In the genomic region with DNA sequence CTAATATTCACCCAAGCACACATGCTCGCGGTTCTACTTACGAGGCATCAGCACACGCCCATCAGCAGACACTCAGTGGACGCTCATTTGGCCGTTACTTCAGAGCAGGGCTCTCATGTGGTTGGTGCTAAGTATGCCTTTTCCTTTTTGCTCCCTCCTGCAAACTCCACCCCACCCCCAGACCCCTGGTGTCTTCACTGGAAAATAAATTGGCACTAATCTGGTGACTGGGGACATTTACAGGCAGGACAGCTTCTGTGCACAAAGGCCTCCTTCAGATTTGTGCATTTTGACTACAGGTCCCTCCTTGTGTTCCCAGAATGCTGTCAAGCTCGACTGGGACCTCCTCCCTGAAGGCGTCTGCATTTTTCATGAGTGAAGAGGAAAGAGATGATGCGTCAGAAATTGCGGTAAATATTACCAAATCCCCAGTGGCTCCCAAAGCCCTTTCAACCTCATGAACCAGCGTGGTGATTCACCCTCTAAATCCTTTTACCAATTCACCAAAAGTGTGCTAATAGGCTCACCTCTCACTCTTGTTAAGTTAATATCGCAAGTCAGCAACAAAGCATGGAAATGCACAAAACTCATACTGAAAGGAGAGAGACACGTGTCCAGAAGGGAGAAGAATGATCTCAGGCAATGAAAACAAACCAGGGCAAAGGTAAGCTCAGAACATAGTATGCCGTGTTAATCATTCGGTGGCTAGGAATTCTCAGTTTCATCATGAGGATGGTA, we compare ENCODE assay signal across 1 cellular context.
TF ChIP-seq lines count a peak whose summit lies in the region.

No MANE protein-coding gene starts in this region.

TF ChIP-seq in GM23338, 12 proteins besides CTCF, POLR2A, EP300 and RAD21 (continued from another document):
- no peak for TF ChIP-seq ZNF462 (CRISPR knock-in tag; IDR thresholded peaks at IDR 0.05)
- TF ChIP-seq ZNF331 (CRISPR knock-in tag; IDR thresholded peaks at IDR 0.05; ENCODE audit: low read depth), result no peak
- no peak for TF ChIP-seq NANOG (IDR thresholded peaks at IDR 0.05; ENCODE audit: borderline replicate concordance)
- no peak for TF ChIP-seq ZNF114 (CRISPR knock-in tag; IDR thresholded peaks at IDR 0.05)
- no peak for TF ChIP-seq EZH2phosphoT487 (IDR thresholded peaks at IDR 0.05; ENCODE audit: unreplicated experiment)
- no peak for TF ChIP-seq JUNB (IDR thresholded peaks at IDR 0.05; ENCODE audit: unreplicated experiment)
- no peak for TF ChIP-seq REST (IDR thresholded peaks at IDR 0.05; ENCODE audit: unreplicated experiment)
- no peak for TF ChIP-seq EZH2 (IDR thresholded peaks at IDR 0.05; ENCODE audit: low read depth, unreplicated experiment)
- TF ChIP-seq POLR2AphosphoS5 (IDR thresholded peaks at IDR 0.05; ENCODE audit: low read depth), result no peak
- no peak for TF ChIP-seq STAT1 (IDR thresholded peaks at IDR 0.05; ENCODE audit: unreplicated experiment)
